ENCODE assay signal across 9 cellular contexts in the genomic region with DNA sequence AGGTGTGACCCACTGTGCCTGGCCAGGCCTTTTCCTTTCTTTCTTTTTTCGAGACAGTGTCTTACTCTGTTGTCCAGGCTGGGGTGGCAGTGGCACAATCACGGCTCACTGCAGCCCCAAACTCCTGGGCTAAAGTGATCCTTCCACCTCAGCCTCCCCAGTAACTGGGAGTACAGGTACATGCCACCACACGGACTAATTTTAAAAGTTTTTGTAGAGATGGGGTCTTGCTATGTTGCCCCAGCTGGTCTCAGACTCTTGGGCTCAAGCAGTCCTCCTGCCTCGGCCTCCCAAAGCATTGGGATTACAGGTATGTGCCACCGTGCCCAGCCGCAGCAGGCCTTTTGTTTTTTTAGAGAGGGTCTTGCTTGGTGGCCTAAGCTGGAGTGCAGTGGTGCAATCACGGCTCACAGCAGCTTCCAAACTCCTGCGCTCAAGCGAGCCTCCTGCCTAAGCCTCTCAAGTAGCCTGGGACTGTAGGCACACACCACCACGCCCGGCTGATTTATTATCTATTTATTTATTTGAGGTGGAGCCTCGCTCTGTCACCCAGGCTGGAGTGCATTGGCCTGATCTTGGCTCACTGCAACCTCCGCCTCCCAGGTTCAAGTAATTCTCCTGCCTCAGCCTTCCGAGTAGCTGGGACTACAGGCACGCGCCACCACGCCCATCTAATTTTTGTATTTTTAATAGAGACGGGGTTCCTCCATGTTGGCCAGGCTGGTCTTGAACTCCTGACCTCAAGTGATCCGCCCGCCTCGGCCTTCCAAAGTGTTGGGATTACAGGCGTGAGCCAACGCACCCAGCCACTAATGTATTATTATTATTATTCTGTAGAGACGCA. TPM values are rescaled to one million over a fixed set of nuclear protein-coding genes. Genes with fewer than 3 reads are reported as not detected.
A peak's percentile ranks its signal among the peaks of the same experiment; 100 is the strongest.
DNase-seq lines count a peak whose midpoint lies in the region; ATAC-seq and TF ChIP-seq lines count a peak whose summit lies in the region.
"Not testable (repeated sequence)": the region's sequence is repeated elsewhere in the genome, so short reads cannot be mapped to it uniquely, and the experiment has no call there.
"Had no signal": no experiment of that assay in that cellular context is flagged by ENCODE, and none has a peak within 500 bp of the region (broad histone marks: within the 10 kb centered on the region; RNA-seq: fewer than 3 reads in every experiment).

No MANE protein-coding gene starts in this region.

- not testable (repeated sequence) for H3K27me3 ChIP-seq in BE2C; HL-60 (ENCODE audit: insufficient read depth, poor library complexity, severe bottlenecking); RWPE2 (ENCODE audit: insufficient read depth, poor library complexity, severe bottlenecking)

- H3K9me3 ChIP-seq in BE2C; RWPE2 (ENCODE audit: severe bottlenecking); iPS-18c (ENCODE audit: control insufficient read depth, insufficient read depth, low read length): not testable (repeated sequence)

- H3K4me3 Mint-ChIP-seq in effector memory CD8-positive, alpha-beta T cell = peak overlapping the region; percentile 92 to 94
- H3K4me3 Mint-ChIP-seq in nephron = peak overlapping the region; percentile 95 to 97 (median 95)
- peak overlapping the region; percentile 95 to 97 for H3K4me3 Mint-ChIP-seq in stimulated activated naive CD8-positive, alpha-beta T cell treated with anti-CD3 and anti-CD28 coated beads, Interleukin-15, amount 100 ng/mL, for 72 hours

- not testable (repeated sequence) for DNase-seq in BE2C; HL-60 (ENCODE audit: low read depth in 1 of 2, low spot score in 1 of 2); RWPE2 (ENCODE audit: low spot score); activated naive CD4-positive, alpha-beta T cell treated with anti-CD3 and anti-CD28 coated beads, Interleukin-2, amount 50 U/mL, for 72 hours (ENCODE audit: low spot score in 2 of 2); effector memory CD8-positive, alpha-beta T cell; stimulated activated naive CD8-positive, alpha-beta T cell treated with anti-CD3 and anti-CD28 coated beads, Interleukin-15, amount 100 ng/mL, for 72 hours

- H3K4me3 ChIP-seq in BE2C (ENCODE audit: low read depth, low read length) (peak overlapping the region; percentile 88), HL-60 (replicated peaks; ENCODE audit: insufficient read depth, low read length) (peak overlapping the region; percentile 96), RWPE2 (ENCODE audit: severe bottlenecking) (peak overlapping the region; percentile 69), iPS-18c (ENCODE audit: insufficient read depth, low read depth, low read length) (peak overlapping the region; percentile 70; the same call in 1 of the 2 replicates)

- H3K27me3 Mint-ChIP-seq in effector memory CD8-positive, alpha-beta T cell; nephron (ENCODE audit: low read depth); stimulated activated naive CD8-positive, alpha-beta T cell treated with anti-CD3 and anti-CD28 coated beads, Interleukin-15, amount 100 ng/mL, for 72 hours: not testable (repeated sequence)

- H3K27ac ChIP-seq in HL-60 (replicated peaks) = not testable (repeated sequence)
- peak overlapping the region; percentile 57 for H3K27ac ChIP-seq in RWPE2 (ENCODE audit: poor library complexity, severe bottlenecking)

- TF ChIP-seq CTCF in BE2C (IDR thresholded peaks at IDR 0.05; ENCODE audit: low read depth, low read length); HL-60 (IDR thresholded peaks at IDR 0.05; ENCODE audit: insufficient read depth, low read length); RWPE2 (IDR thresholded peaks at IDR 0.05; ENCODE audit: poor library complexity, severe bottlenecking); nephron (IDR thresholded peaks at IDR 0.05; ENCODE audit: unreplicated experiment in 3 of 3): not testable (repeated sequence)

- peaks cover 19 to 25% of the 10 kb centered on the region in 2 donors for H3K4me1 Mint-ChIP-seq in effector memory CD8-positive, alpha-beta T cell (ENCODE audit: low read depth in 2 of 2)
- H3K4me1 Mint-ChIP-seq in nephron = peaks cover 33% of the 10 kb centered on the region
- peaks cover 37% of the 10 kb centered on the region for H3K4me1 Mint-ChIP-seq in stimulated activated naive CD8-positive, alpha-beta T cell treated with anti-CD3 and anti-CD28 coated beads, Interleukin-15, amount 100 ng/mL, for 72 hours

- not testable (repeated sequence) for H3K36me3 ChIP-seq in BE2C
- peaks cover 22% of the 10 kb centered on the region for H3K36me3 ChIP-seq in RWPE2 (ENCODE audit: low read depth)

- peak overlapping the region; percentile 90 to 99 for H3K27ac Mint-ChIP-seq in activated naive CD4-positive, alpha-beta T cell treated with anti-CD3 and anti-CD28 coated beads, Interleukin-2, amount 50 U/mL, for 72 hours
- H3K27ac Mint-ChIP-seq in effector memory CD8-positive, alpha-beta T cell = peak overlapping the region; percentile 95 to 97
- H3K27ac Mint-ChIP-seq in nephron = peak overlapping the region; percentile 96 to 100 (median 96)
- peak overlapping the region; percentile 98 to 99 for H3K27ac Mint-ChIP-seq in stimulated activated naive CD8-positive, alpha-beta T cell treated with anti-CD3 and anti-CD28 coated beads, Interleukin-15, amount 100 ng/mL, for 72 hours

- H3K4me1 ChIP-seq in BE2C = not testable (repeated sequence)
- peaks cover 11% of the 10 kb centered on the region for H3K4me1 ChIP-seq in RWPE2 (ENCODE audit: insufficient read depth, poor library complexity, severe bottlenecking)

- not testable (repeated sequence) for ATAC-seq in RWPE2 (ENCODE audit: low read depth); activated naive CD4-positive, alpha-beta T cell treated with anti-CD3 and anti-CD28 coated beads, Interleukin-2, amount 50 U/mL, for 72 hours; effector memory CD8-positive, alpha-beta T cell (replicated peaks); stimulated activated naive CD8-positive, alpha-beta T cell treated with anti-CD3 and anti-CD28 coated beads, Interleukin-15, amount 100 ng/mL, for 72 hours

- H3K9me3 Mint-ChIP-seq in activated naive CD4-positive, alpha-beta T cell treated with anti-CD3 and anti-CD28 coated beads, Interleukin-2, amount 50 U/mL, for 72 hours; effector memory CD8-positive, alpha-beta T cell; nephron; stimulated activated naive CD8-positive, alpha-beta T cell treated with anti-CD3 and anti-CD28 coated beads, Interleukin-15, amount 100 ng/mL, for 72 hours: not testable (repeated sequence)

- H3K36me3 Mint-ChIP-seq in activated naive CD4-positive, alpha-beta T cell treated with anti-CD3 and anti-CD28 coated beads, Interleukin-2, amount 50 U/mL, for 72 hours = peaks cover 15 to 20% of the 10 kb centered on the region in 2 donors
- not testable (repeated sequence) for H3K36me3 Mint-ChIP-seq in effector memory CD8-positive, alpha-beta T cell (ENCODE audit: insufficient read depth)
- peaks cover 18% of the 10 kb centered on the region for H3K36me3 Mint-ChIP-seq in nephron (ENCODE audit: low read depth)

RNA-seq across cellular contexts. Expression of gene SELENOW, which starts 1.0 kb away (rescaled TPM):
- polyA plus RNA-seq in BE2C (2012; ENCODE audit: insufficient read depth, insufficient read length, low read depth) = 76.2 TPM
- total RNA-seq in activated naive CD4-positive, alpha-beta T cell treated with anti-CD3 and anti-CD28 coated beads, Interleukin-2, amount 50 U/mL, for 72 hours = 100 to 1,000 TPM; 120 TPM

RNA-seq across cellular contexts. Expression of gene TPRX1, which starts 26.9 kb away (rescaled TPM):
- not detected for polyA plus RNA-seq in BE2C (2012; ENCODE audit: insufficient read depth, insufficient read length, low read depth)
- total RNA-seq in activated naive CD4-positive, alpha-beta T cell treated with anti-CD3 and anti-CD28 coated beads, Interleukin-2, amount 50 U/mL, for 72 hours = not detected
- total RNA-seq: dermis blood vessel endothelial cell had no signal

RNA-seq across cellular contexts. Expression of gene NOP53, which starts 32.1 kb away (rescaled TPM):
- 190 TPM for polyA plus RNA-seq in BE2C (2012; ENCODE audit: insufficient read depth, insufficient read length, low read depth)
- 100 to 1,000 TPM; 324 to 421 TPM for total RNA-seq in activated naive CD4-positive, alpha-beta T cell treated with anti-CD3 and anti-CD28 coated beads, Interleukin-2, amount 50 U/mL, for 72 hours

RNA-seq across cellular contexts. Expression of gene CRX, which starts 44.3 kb away (rescaled TPM):
- polyA plus RNA-seq in BE2C (2012; ENCODE audit: insufficient read depth, insufficient read length, low read depth) = 0.26 TPM
- total RNA-seq in activated naive CD4-positive, alpha-beta T cell treated with anti-CD3 and anti-CD28 coated beads, Interleukin-2, amount 50 U/mL, for 72 hours = not detected
- total RNA-seq: dermis blood vessel endothelial cell had no signal
